20 cellular contexts compared by ENCODE assay signal in genomic region chr4:136571315-136571714, GRCh38.
DNase-seq lines count a peak whose midpoint lies in the region; ATAC-seq, FAIRE-seq and TF ChIP-seq lines count a peak whose summit lies in the region.
"Had no signal": no experiment of that assay in that cellular context is flagged by ENCODE, and none has a peak within 500 bp of the region (broad histone marks: within the 10 kb centered on the region; RNA-seq: fewer than 3 reads in every experiment).

No MANE protein-coding gene starts in this region.

- POLR2A ChIA-PET in GM12878 (lab: Charles Lee) = no interaction called here

- TF ChIP-seq RAD21 in GM12878 (IDR thresholded peaks at IDR 0.05; ENCODE audit: insufficient read depth, low read depth, low read length) = no peak

- H3K36me3 ChIP-seq in DND-41 (ENCODE audit: insufficient read depth, low read length) (no peaks in the 10 kb centered on the region), GM12878 (ENCODE audit: control insufficient read depth in 2 of 2, insufficient read depth in 2 of 2, low read length in 1 of 2) (no peaks in the 10 kb centered on the region), H7 (replicated peaks; ENCODE audit: control insufficient read depth, insufficient read depth, low read length) (no peaks in the 10 kb centered on the region)
- H3K36me3 ChIP-seq: HAP-1 had no signal

- FAIRE-seq in A204.1 (lab: Jason Lieb, UNC) (peak; percentile 78), GM12878 (lab: Jason Lieb, UNC) (no peak)
- FAIRE-seq: HTR-8/SVneo had no signal

- H3K4me1 ChIP-seq in DND-41 (ENCODE audit: insufficient read depth, low read length) (peaks cover 17% of the 10 kb centered on the region), GM12878 (ENCODE audit: control insufficient read depth, insufficient read depth, low read length) (no peaks in the 10 kb centered on the region)
- H3K4me1 ChIP-seq: HAP-1 had no signal

- peak overlapping the region; percentile 31 for H3K9ac ChIP-seq in DND-41 (ENCODE audit: low read depth, low read length)
- no peak overlapping the region for H3K9ac ChIP-seq in GM12878 (ENCODE audit: control insufficient read depth, insufficient read depth, low read length)

- peak overlapping the region; percentile 64 for H2AFZ ChIP-seq in DND-41 (ENCODE audit: low read depth, low read length)
- peak overlapping the region; percentile 42 for H2AFZ ChIP-seq in GM12878 (ENCODE audit: control insufficient read depth, low read depth, low read length)
- H2AFZ ChIP-seq: PC-9 had no signal

- no peak for TF ChIP-seq EP300 in GM12878 (IDR thresholded peaks at IDR 0.05; ENCODE audit: borderline replicate concordance in 1 of 2, control insufficient read depth in 1 of 2, low read depth in 2 of 2, low read length in 2 of 2)

- H4K20me1 ChIP-seq in DND-41 (ENCODE audit: insufficient read depth, low read length) (no peaks in the 10 kb centered on the region), GM12878 (ENCODE audit: control insufficient read depth, insufficient read depth) (no peaks in the 10 kb centered on the region)

- TF ChIP-seq POLR2A in GM12878 (IDR thresholded peaks at IDR 0.05; ENCODE audit: low read depth, low read length) = no peak

- TF ChIP-seq CTCF in DND-41 (IDR thresholded peaks at IDR 0.05; ENCODE audit: borderline replicate concordance, extremely low read depth, low read length, poor library complexity, severe bottlenecking) = no peak
- no peak for TF ChIP-seq CTCF in GM12878 (IDR thresholded peaks at IDR 0.05 in 2 of 3, conservative IDR thresholded peaks at IDR 0.05 in 1 of 3; ENCODE audit: control insufficient read depth in 2 of 3, extremely low read depth in 1 of 3, insufficient read depth in 1 of 3, low read depth in 3 of 3, low read length in 3 of 3)

- RAD21 ChIA-PET in GM12878 (lab: Charles Lee; ENCODE audit: unreplicated experiment) = no interaction called here

- H3K27ac ChIP-seq in DND-41 (ENCODE audit: low read length) (peak overlapping the region; percentile 39), GM12878 (ENCODE audit: control insufficient read depth, insufficient read depth) (no peak overlapping the region)
- H3K27ac ChIP-seq: PC-9 had no signal

- H3K79me2 ChIP-seq in DND-41 (ENCODE audit: insufficient read depth, low read length) (no peaks in the 10 kb centered on the region), GM12878 (ENCODE audit: control insufficient read depth, insufficient read depth, low read length) (no peaks in the 10 kb centered on the region)

- H3K9me3 ChIP-seq in DND-41 (ENCODE audit: insufficient read depth, low read length, severe bottlenecking) (no peaks in the 10 kb centered on the region), GM12878 (replicated peaks; ENCODE audit: control insufficient read depth, insufficient read depth, low read length) (no peaks in the 10 kb centered on the region)
- H3K9me3 ChIP-seq: HAP-1 had no signal

- peak overlapping the region; percentile 41 for H3K4me2 ChIP-seq in DND-41 (ENCODE audit: insufficient read depth, low read length)
- no peak overlapping the region for H3K4me2 ChIP-seq in GM12878 (ENCODE audit: control insufficient read depth, insufficient read depth)
- H3K4me2 ChIP-seq: PC-9 had no signal

- H3K27me3 ChIP-seq in DND-41 (ENCODE audit: insufficient read depth, low read length, poor library complexity) (no peaks in the 10 kb centered on the region), GM12878 (replicated peaks in 1 of 2; ENCODE audit: control insufficient read depth in 2 of 2, insufficient read depth in 2 of 2, low read length in 1 of 2) (no peaks in the 10 kb centered on the region), H7 (ENCODE audit: control insufficient read depth, insufficient read depth, low read length) (no peaks in the 10 kb centered on the region)

- intact Hi-C loops in GM12878 (cut with micrococcal nuclease; ENCODE audit: unreplicated experiment) = no loop called here

- DNase-seq in DND-41 = no peak
- no peak for DNase-seq in GM12878 (ENCODE audit: low read depth, low spot score)
- no peak for DNase-seq in NCI-H748 treated with DMSO at 0.1 percent for 48 hours (lab: John Stamatoyannopoulos, UW)
- DNase-seq in H7 = no peak
- DNase-seq in NCI-H2171 treated with DMSO at 0.1 percent for 48 hours (lab: John Stamatoyannopoulos, UW) = no peak
- DNase-seq: CD4-positive, CD25-positive, alpha-beta regulatory T cell; DMS79; KG1; NCI-H1694; NCI-H2081; NCI-H446; NCI-H526; PC-9; RPMI8226; SHP77; SW 1271 had no signal

- 17% methylated on average over 3 of the region's 3 CpGs for WGBS in GM12878 (ENCODE audit: insufficient coverage, insufficient replicate concordance, low lambda C conversion rate, missing lambda C conversion rate)

- SMC1A ChIA-PET in GM12878 (lab: Charles Lee; ENCODE audit: uncharacterized antibody, unreplicated experiment) = interaction anchor here (1.0 to 1.5 kb wide), 3 partner anchors 55 to 80 kb away, joined by 3 to 7 read pairs (median 3); no protein-coding TSS in a partner anchor

- in situ Hi-C loops in GM12878 (cut with MboI) = no loop called here

- no TSS peak for BruUV-seq in GM12878 (replicated peaks; lab: Mats Ljungman, UMichigan)

- ATAC-seq in DND-41 (ENCODE audit: insufficient read depth, low read depth) (peak; percentile 93), HG03432 (IDR thresholded peaks at IDR 0.05; ENCODE audit: unreplicated experiment) (peak; percentile 57), GM12878 (peak; percentile 75)

- peak overlapping the region in 1 of 2 experiments; percentile 41; a peak in 2 of 4 replicates for H3K4me3 ChIP-seq in DND-41 (ENCODE audit: low read depth in 1 of 2, low read length in 2 of 2)
- H3K4me3 ChIP-seq in GM12878 = no peak overlapping the region
- H3K4me3 ChIP-seq in H7 (ENCODE audit: insufficient read depth, low read depth, low read length) = no peak overlapping the region
- H3K4me3 ChIP-seq: HAP-1, PC-9 had no signal

- CTCF ChIA-PET in GM12878 (lab: Yijun Ruan, JAX) = interaction anchor here (0.7 to 1.3 kb wide), 2 partner anchors 9 to 20 kb away, joined by 3 read pairs; no protein-coding TSS in a partner anchor

TF ChIP-seq in GM12878, 131 proteins besides CTCF, POLR2A, EP300 and RAD21:
- no peak for TF ChIP-seq E2F4 (IDR thresholded peaks at IDR 0.05; ENCODE audit: low read depth, low read length)
- no peak for TF ChIP-seq POLR2AphosphoS5 (IDR thresholded peaks at IDR 0.05; ENCODE audit: low read length)
- TF ChIP-seq RELA (IDR thresholded peaks at IDR 0.05; ENCODE audit: borderline replicate concordance, partially characterized antibody) = no peak
- TF ChIP-seq CHD2 (IDR thresholded peaks at IDR 0.05; ENCODE audit: borderline replicate concordance, low read depth, low read length) = no peak
- TF ChIP-seq NR2C2 (IDR thresholded peaks at IDR 0.05; ENCODE audit: borderline replicate concordance, control insufficient read depth, insufficient read length, low read depth) = no peak
- TF ChIP-seq REST (IDR thresholded peaks at IDR 0.05; ENCODE audit: low read depth, low read length) = no peak
